ENCODE assay signal across 1 cellular context in genomic region chr11:65013692-65014145, GRCh38.
TF ChIP-seq lines count a peak whose summit lies in the region.

No MANE protein-coding gene starts in this region.

TF ChIP-seq in WTC11, 78 proteins besides CTCF, POLR2A, EP300 and RAD21 (continued from another document):
- TF ChIP-seq ZNF425 (CRISPR knock-in tag; conservative IDR thresholded peaks at IDR 0.05) (no peak), ZSCAN18 (CRISPR knock-in tag; IDR thresholded peaks at IDR 0.05) (no peak), ZBTB43 (CRISPR knock-in tag; IDR thresholded peaks at IDR 0.05) (no peak), NFE2L1 (CRISPR knock-in tag; IDR thresholded peaks at IDR 0.05) (no peak), GTF2I (CRISPR knock-in tag; conservative IDR thresholded peaks at IDR 0.05) (no peak), E2F4 (CRISPR knock-in tag; IDR thresholded peaks at IDR 0.05; ENCODE audit: borderline replicate concordance, low read depth) (no peak), ZNF121 (CRISPR knock-in tag; IDR thresholded peaks at IDR 0.05) (no peak), ATF3 (CRISPR knock-in tag; conservative IDR thresholded peaks at IDR 0.05) (no peak), RORB (CRISPR knock-in tag; IDR thresholded peaks at IDR 0.05) (no peak), ATF6 (CRISPR knock-in tag; IDR thresholded peaks at IDR 0.05) (no peak), ARID4B (CRISPR knock-in tag; IDR thresholded peaks at IDR 0.05; ENCODE audit: borderline replicate concordance) (peak; percentile 14; the same call in 1 of the 2 replicates), AR (CRISPR knock-in tag; IDR thresholded peaks at IDR 0.05) (no peak), USF1 (CRISPR knock-in tag; IDR thresholded peaks at IDR 0.05) (peak; percentile 99), RELA (CRISPR knock-in tag; IDR thresholded peaks at IDR 0.05; ENCODE audit: borderline replicate concordance) (no peak), MXD4 (CRISPR knock-in tag; IDR thresholded peaks at IDR 0.05; ENCODE audit: borderline replicate concordance) (no peak), JAZF1 (CRISPR knock-in tag; IDR thresholded peaks at IDR 0.05) (no peak), ZMAT4 (CRISPR knock-in tag; IDR thresholded peaks at IDR 0.05) (no peak), ZNF138 (CRISPR knock-in tag; conservative IDR thresholded peaks at IDR 0.05) (no peak), ZNF396 (CRISPR knock-in tag; IDR thresholded peaks at IDR 0.05; ENCODE audit: borderline replicate concordance) (no peak), OVOL2 (CRISPR knock-in tag; IDR thresholded peaks at IDR 0.05; ENCODE audit: borderline replicate concordance) (no peak), CDX4 (CRISPR knock-in tag; IDR thresholded peaks at IDR 0.05; ENCODE audit: borderline replicate concordance) (no peak), IRF2 (CRISPR knock-in tag; IDR thresholded peaks at IDR 0.05; ENCODE audit: borderline replicate concordance, low read depth) (no peak)
